Comparison of ENCODE assay signal across 13 cellular contexts in genomic region chr1:111633736-111634135, GRCh38.
"Had no signal": no experiment of that assay in that cellular context is flagged by ENCODE, and none has a peak within 500 bp of the region (broad histone marks: within the 10 kb centered on the region; RNA-seq: fewer than 3 reads in every experiment).

No MANE protein-coding gene starts in this region.

- H3K4me3 ChIP-seq: colonic mucosa, heart left ventricle, left lung, pancreas, stomach had no signal

- ATAC-seq: foreskin keratinocyte, heart left ventricle, left lung, pancreas had no signal

- H3K4me3 Mint-ChIP-seq: activated CD4-positive, alpha-beta T cell treated with anti-CD3 and anti-CD28 coated beads, Interleukin-2, amount 10 ng/mL, durations not matched to agents 7 days and 5 days had no signal

- H3K27me3 Mint-ChIP-seq: activated CD4-positive, alpha-beta T cell treated with anti-CD3 and anti-CD28 coated beads, Interleukin-2, amount 10 ng/mL, durations not matched to agents 7 days and 5 days had no signal

- H3K9me3 ChIP-seq: colonic mucosa, heart left ventricle, left lung, pancreas, stomach had no signal

- H3K36me3 ChIP-seq: colonic mucosa, pancreas, stomach had no signal

- H3K27ac Mint-ChIP-seq: activated CD4-positive, alpha-beta T cell treated with anti-CD3 and anti-CD28 coated beads, Interleukin-2, amount 10 ng/mL, durations not matched to agents 7 days and 5 days had no signal

- DNase-seq: activated CD4-positive, alpha-beta T cell treated with anti-CD3 and anti-CD28 coated beads, Interleukin-2, amount 10 ng/mL, durations not matched to agents 7 days and 5 days; activated CD4-positive, CD25-positive, alpha-beta regulatory T cell; activated gamma-delta T cell treated with Interleukin-2 at 50 U/mL for 16 hours; activated T-cell treated with anti-CD3 and anti-CD28 coated beads, Interleukin-2, amount 50 U/mL, for 48 hours; colonic mucosa; foreskin keratinocyte; heart left ventricle; left lung; mesendoderm; pancreas; stimulated activated CD4-positive, alpha-beta T cell treated with anti-CD3 and anti-CD28 coated beads, Interleukin-4, amount 100 ng/mL, for 24 hours; stomach; T-helper 1 cell had no signal

- H3K27ac ChIP-seq: colonic mucosa, foreskin keratinocyte, heart left ventricle, left lung, pancreas, stomach had no signal

- H3K9me3 Mint-ChIP-seq: activated CD4-positive, alpha-beta T cell treated with anti-CD3 and anti-CD28 coated beads, Interleukin-2, amount 10 ng/mL, durations not matched to agents 7 days and 5 days had no signal

- H3K4me1 ChIP-seq: foreskin keratinocyte had no signal

- H3K27me3 ChIP-seq: colonic mucosa, foreskin keratinocyte, heart left ventricle, left lung, pancreas, stomach had no signal
